ENCODE assay signal across 8 cellular contexts in the genomic region with DNA sequence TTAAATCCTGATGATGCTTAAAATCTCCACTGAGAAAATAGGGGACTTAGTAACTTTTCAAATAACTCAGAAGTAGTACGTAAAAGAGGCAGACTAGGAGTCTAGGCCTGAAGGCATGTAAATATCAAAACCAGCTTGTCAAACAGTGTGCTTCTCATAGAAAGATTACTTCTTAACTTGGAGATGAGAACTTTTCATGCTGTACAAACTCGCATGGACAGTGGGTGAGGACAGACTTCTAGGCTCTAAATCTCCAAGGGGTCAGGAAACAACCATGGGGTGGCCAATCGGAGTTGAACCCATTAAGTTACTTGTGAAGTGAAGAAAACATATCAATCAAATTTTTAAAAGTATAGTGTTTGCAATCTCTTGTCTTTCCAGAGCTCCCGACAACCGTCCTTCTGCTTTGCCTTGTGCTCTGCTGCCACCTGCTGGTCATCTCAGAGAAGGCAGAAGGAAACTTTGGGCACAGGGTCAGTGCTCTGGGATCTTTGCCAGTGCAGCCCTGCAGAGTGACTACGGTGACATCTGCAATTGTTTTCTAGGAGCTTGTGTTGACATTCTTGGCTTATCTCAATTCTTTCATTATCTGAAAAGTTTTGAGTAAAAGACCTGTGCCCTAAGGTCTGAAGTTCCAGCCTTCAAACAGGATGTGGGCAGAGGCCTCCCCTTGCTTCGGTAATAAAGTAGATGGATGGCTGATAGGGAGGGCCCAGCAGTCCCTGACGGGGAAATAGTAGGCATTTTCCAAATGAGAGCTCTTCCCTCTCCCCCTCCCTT.
DNase-seq lines count a peak whose midpoint lies in the region; ATAC-seq and FAIRE-seq lines count a peak whose summit lies in the region.

No MANE protein-coding gene starts in this region.

- no peak overlapping the region for H3K14ac ChIP-seq in mesenchymal stem cell (ENCODE audit: low read length in 2 of 2)

- H3K4me1 ChIP-seq in BLaER1, result peaks cover 27% of the 10 kb centered on the region
- H3K4me1 ChIP-seq in effector memory CD4-positive, alpha-beta T cell (ENCODE audit: control insufficient read depth, insufficient read depth, low read length, poor library complexity, severe bottlenecking), result peaks cover 6% of the 10 kb centered on the region
- H3K4me1 ChIP-seq in mesenchymal stem cell (ENCODE audit: control insufficient read depth, insufficient read depth, low read depth, low read length), result no peaks in the 10 kb centered on the region

- no peak overlapping the region for H2BK12ac ChIP-seq in mesenchymal stem cell (ENCODE audit: low read length in 2 of 2)

- no peak overlapping the region for H4K8ac ChIP-seq in mesenchymal stem cell (ENCODE audit: low read length)

- peaks cover 20% of the 10 kb centered on the region for H3K27me3 Mint-ChIP-seq in activated CD4-positive, alpha-beta memory T cell treated with anti-CD3 and anti-CD28 coated beads, Interleukin-2, amount 10 ng/mL, durations not matched to agents 7 days and 5 days

- POLR2A ChIA-PET in activated CD4-positive, alpha-beta memory T cell treated with anti-CD3 and anti-CD28 coated beads, Interleukin-2, amount 10 ng/mL, durations not matched to agents 7 days and 5 days (lab: Charles Lee), result no interaction called here

- no peak overlapping the region for H4K91ac ChIP-seq in mesenchymal stem cell (ENCODE audit: low read length)

- no peak overlapping the region for H3K27ac Mint-ChIP-seq in activated CD4-positive, alpha-beta memory T cell treated with anti-CD3 and anti-CD28 coated beads, Interleukin-2, amount 10 ng/mL, durations not matched to agents 7 days and 5 days

- no peak overlapping the region for H3K4me3 Mint-ChIP-seq in activated CD4-positive, alpha-beta memory T cell treated with anti-CD3 and anti-CD28 coated beads, Interleukin-2, amount 10 ng/mL, durations not matched to agents 7 days and 5 days

- no peak overlapping the region for H2BK5ac ChIP-seq in mesenchymal stem cell (ENCODE audit: low read depth, low read length, poor library complexity, severe bottlenecking)

- H3K4me3 ChIP-seq in BLaER1, result no peak overlapping the region
- H3K4me3 ChIP-seq in effector memory CD4-positive, alpha-beta T cell (ENCODE audit: insufficient read depth, low read depth, low read length, poor library complexity, severe bottlenecking), result no peak overlapping the region
- no peak overlapping the region for H3K4me3 ChIP-seq in mesenchymal stem cell (ENCODE audit: insufficient read depth in 1 of 2, low read depth in 1 of 2, low read length in 2 of 2)

- no peak overlapping the region for H3K9ac ChIP-seq in BLaER1
- peak overlapping the region; percentile 43 for H3K9ac ChIP-seq in mesenchymal stem cell (ENCODE audit: low read length)

- no peaks in the 10 kb centered on the region for H4K20me1 ChIP-seq in BLaER1

- H3K79me1 ChIP-seq in mesenchymal stem cell (replicated peaks; ENCODE audit: low read length, poor library complexity, severe bottlenecking), result no peaks in the 10 kb centered on the region

- no peaks in the 10 kb centered on the region for H3K9me3 Mint-ChIP-seq in activated CD4-positive, alpha-beta memory T cell treated with anti-CD3 and anti-CD28 coated beads, Interleukin-2, amount 10 ng/mL, durations not matched to agents 7 days and 5 days

- DNase-seq in GM19239 (ENCODE audit: insufficient read length, low spot score) (peak; percentile 39), NCI-H748 treated with DMSO at 0.1 percent for 48 hours (lab: John Stamatoyannopoulos, UW) (peak; percentile 45), mesenchymal stem cell (peak; percentile 66)
- peak; percentile 77 for DNase-seq in activated CD4-positive, alpha-beta memory T cell treated with anti-CD3 and anti-CD28 coated beads, Interleukin-2, amount 10 ng/mL, durations not matched to agents 7 days and 5 days
- DNase-seq in effector memory CD4-positive, alpha-beta T cell, result peak; percentile 41 to 63 (median 41)
- DNase-seq in stimulated activated CD8-positive, alpha-beta memory T cell treated with anti-CD3 and anti-CD28 coated beads, Interleukin-15, amount 100 ng/mL, for 1 hour (ENCODE audit: low read depth), result peak; percentile 63

- H3K36me3 ChIP-seq in BLaER1 (no peaks in the 10 kb centered on the region), mesenchymal stem cell (ENCODE audit: control insufficient read depth in 1 of 2, insufficient read depth in 2 of 2, low read depth in 1 of 2, low read length in 2 of 2) (no peaks in the 10 kb centered on the region)
- no peaks in the 10 kb centered on the region for H3K36me3 ChIP-seq in effector memory CD4-positive, alpha-beta T cell (ENCODE audit: control insufficient read depth, insufficient read depth, low read length)

- ATAC-seq in HG03439 (IDR thresholded peaks at IDR 0.05; ENCODE audit: unreplicated experiment), result peak; percentile 91

- 27% methylated on average over 6 of the region's 8 CpGs for WGBS in mesenchymal stem cell

- H3K27ac ChIP-seq in BLaER1 (no peak overlapping the region), mesenchymal stem cell (ENCODE audit: low read length, poor library complexity, severe bottlenecking) (no peak overlapping the region)
- no peak overlapping the region for H3K27ac ChIP-seq in effector memory CD4-positive, alpha-beta T cell (ENCODE audit: insufficient read depth, low read length, poor library complexity, severe bottlenecking)

- H3K9me3 ChIP-seq in BLaER1, result no peaks in the 10 kb centered on the region
- no peaks in the 10 kb centered on the region for H3K9me3 ChIP-seq in effector memory CD4-positive, alpha-beta T cell (ENCODE audit: control insufficient read depth, low read length)
- no peaks in the 10 kb centered on the region for H3K9me3 ChIP-seq in mesenchymal stem cell (ENCODE audit: control insufficient read depth, low read length)

- H3K36me3 Mint-ChIP-seq in activated CD4-positive, alpha-beta memory T cell treated with anti-CD3 and anti-CD28 coated beads, Interleukin-2, amount 10 ng/mL, durations not matched to agents 7 days and 5 days (ENCODE audit: low read depth), result no peaks in the 10 kb centered on the region

- CTCF ChIA-PET in activated CD4-positive, alpha-beta memory T cell treated with anti-CD3 and anti-CD28 coated beads, Interleukin-2, amount 10 ng/mL, durations not matched to agents 7 days and 5 days (lab: Charles Lee), result interaction anchor here (0.5 to 3.4 kb wide), 45 partner anchors 9 to 758 kb away, joined by 3 to 46 read pairs (median 4); no protein-coding TSS in a partner anchor

- peaks cover 15% of the 10 kb centered on the region for H3K4me1 Mint-ChIP-seq in activated CD4-positive, alpha-beta memory T cell treated with anti-CD3 and anti-CD28 coated beads, Interleukin-2, amount 10 ng/mL, durations not matched to agents 7 days and 5 days

- no peak overlapping the region for H3K18ac ChIP-seq in mesenchymal stem cell (ENCODE audit: low read depth in 1 of 2, low read length in 2 of 2)

- H3K23ac ChIP-seq in mesenchymal stem cell (ENCODE audit: low read length in 2 of 2), result no peak overlapping the region

- H3K4ac ChIP-seq in mesenchymal stem cell (ENCODE audit: low read depth in 1 of 2, low read length in 2 of 2), result no peak overlapping the region

- H3K27me3 ChIP-seq in BLaER1 (no peaks in the 10 kb centered on the region), mesenchymal stem cell (ENCODE audit: control insufficient read depth in 1 of 2, insufficient read depth in 1 of 2, low read length in 2 of 2) (no peaks in the 10 kb centered on the region)
- H3K27me3 ChIP-seq in effector memory CD4-positive, alpha-beta T cell (replicated peaks; ENCODE audit: control insufficient read depth, insufficient read depth, low read length, poor library complexity, severe bottlenecking), result peaks cover 4% of the 10 kb centered on the region

- H2AFZ ChIP-seq in mesenchymal stem cell (ENCODE audit: low read depth, low read length), result no peak overlapping the region

- no peak overlapping the region for H2BK120ac ChIP-seq in mesenchymal stem cell (ENCODE audit: low read depth, low read length)

- H2AK5ac ChIP-seq in mesenchymal stem cell (ENCODE audit: low read length, severe bottlenecking), result no peak overlapping the region

- peak; percentile 81 for FAIRE-seq in GM19239 (lab: Jason Lieb, UNC)

- no peak overlapping the region for H2BK15ac ChIP-seq in mesenchymal stem cell (ENCODE audit: low read depth, poor library complexity, severe bottlenecking)

- H3K4me2 ChIP-seq in BLaER1 (peak overlapping the region; percentile 7; the same call in 1 of the 2 replicates), mesenchymal stem cell (ENCODE audit: low read length, poor library complexity, severe bottlenecking) (peak overlapping the region; percentile 31)
